8 cellular contexts compared by ENCODE assay signal in genomic region chr3:123201223-123201556, GRCh38. TPM values are rescaled to one million over a fixed set of nuclear protein-coding genes. Genes with fewer than 3 reads are reported as not detected.
DNase-seq lines count a peak whose midpoint lies in the region; ATAC-seq, FAIRE-seq and TF ChIP-seq lines count a peak whose summit lies in the region.

No MANE protein-coding gene starts in this region.

- H3K36me3 ChIP-seq in DOHH2 (ENCODE audit: control insufficient read depth, low read length) = peaks cover 6% of the 10 kb centered on the region; the same call in 1 of the 2 replicates
- H3K36me3 ChIP-seq in Panc1 (ENCODE audit: control insufficient read depth, insufficient read depth, low read length) = no peaks in the 10 kb centered on the region
- no peaks in the 10 kb centered on the region for H3K36me3 ChIP-seq in pancreas

- POLR2A ChIA-PET in Panc1 (lab: Charles Lee) = no interaction called here

- DNase-seq in Panc1 (ENCODE audit: low read depth, low spot score) = no peak
- no peak for DNase-seq in epithelial cell of proximal tubule (ENCODE audit: low read depth)
- DNase-seq in pancreas = no peak
- no peak for DNase-seq in NCI-H2081 (lab: John Stamatoyannopoulos, UW)
- no peak for DNase-seq in COR-L47 (lab: John Stamatoyannopoulos, UW)

- 1% methylated on average over 6 of the region's 6 CpGs for WGBS in pancreas, 2 donors

- CTCF ChIA-PET in Panc1 (lab: Charles Lee) = no interaction called here

- H3K9me3 ChIP-seq in DOHH2 (ENCODE audit: control insufficient read depth, insufficient read depth, low read length) = no peaks in the 10 kb centered on the region
- H3K9me3 ChIP-seq in Panc1 (ENCODE audit: control insufficient read depth, insufficient read depth, low read depth, low read length) = no peaks in the 10 kb centered on the region
- no peaks in the 10 kb centered on the region for H3K9me3 ChIP-seq in pancreas

- peaks cover 46% of the 10 kb centered on the region for H3K79me2 ChIP-seq in DOHH2 (ENCODE audit: control insufficient read depth, low read length)

- H3K4me3 ChIP-seq in DOHH2 (ENCODE audit: low read length) = peak overlapping the region; percentile 96
- H3K4me3 ChIP-seq in Panc1 (ENCODE audit: low read depth in 2 of 2, low read length in 2 of 2) = peak overlapping the region; percentile 85 to 97
- H3K4me3 ChIP-seq in epithelial cell of proximal tubule (ENCODE audit: low read depth, low read length) = peak overlapping the region; percentile 97
- H3K4me3 ChIP-seq in pancreas = peak overlapping the region; percentile 91 to 96 (median 92)

- no peaks in the 10 kb centered on the region for H4K20me1 ChIP-seq in DOHH2 (ENCODE audit: control insufficient read depth, insufficient read depth, low read depth, low read length)

- TF ChIP-seq CTCF in DOHH2 (IDR thresholded peaks at IDR 0.05; ENCODE audit: low read depth, low read length, poor library complexity, severe bottlenecking) = no peak
- no peak for TF ChIP-seq CTCF in Panc1 (IDR thresholded peaks at IDR 0.05)
- no peak for TF ChIP-seq CTCF in epithelial cell of proximal tubule (conservative IDR thresholded peaks at IDR 0.05; ENCODE audit: low read depth, low read length)
- no peak for TF ChIP-seq CTCF in pancreas (IDR thresholded peaks at IDR 0.05)

- H3K27me3 ChIP-seq in DOHH2 (ENCODE audit: control insufficient read depth, low read length) (no peaks in the 10 kb centered on the region), Panc1 (ENCODE audit: control insufficient read depth, insufficient read depth, low read length) (no peaks in the 10 kb centered on the region), pancreas (no peaks in the 10 kb centered on the region)

- no peak for ATAC-seq in Panc1
- ATAC-seq in pancreas = no peak
- ATAC-seq in GM19455 (IDR thresholded peaks at IDR 0.05; ENCODE audit: unreplicated experiment) = no peak
- no peak for ATAC-seq in HG03280 (IDR thresholded peaks at IDR 0.05; ENCODE audit: unreplicated experiment)

- no peak for FAIRE-seq in pancreas (lab: Jason Lieb, UNC)

- peak overlapping the region; percentile 99 for H3K4me2 ChIP-seq in DOHH2 (ENCODE audit: low read length)

- no TSS peak for BruUV-seq in Panc1 (replicated peaks; lab: Mats Ljungman, UMichigan)

- H3K27ac ChIP-seq in DOHH2 (ENCODE audit: low read depth, low read length) (peak overlapping the region; percentile 69), Panc1 (ENCODE audit: low read length) (peak overlapping the region; percentile 89), pancreas (peak overlapping the region in 3 of 4 donors; percentile 41 to 84 (median 80))

- H3K4me1 ChIP-seq in DOHH2 (ENCODE audit: control insufficient read depth, low read length) = peaks cover 23% of the 10 kb centered on the region
- H3K4me1 ChIP-seq in Panc1 (ENCODE audit: control insufficient read depth, insufficient read depth, low read length) = peaks cover 15% of the 10 kb centered on the region; the same call in 1 of the 2 replicates
- peaks cover 0 to 7% (median 0%) of the 10 kb centered on the region in 3 donors for H3K4me1 ChIP-seq in pancreas

- in situ Hi-C loops in Panc1 (cut with HindIII; ENCODE audit: low pct_unique_long_range_greater_than_20kb, low sequenced_read_pairs) = no loop called here

- H3F3A ChIP-seq in DOHH2 (ENCODE audit: control insufficient read depth, insufficient read depth) = no peaks in the 10 kb centered on the region

- intact Hi-C loops in Panc1 (cut with micrococcal nuclease; ENCODE audit: unreplicated experiment) (no loop called here), pancreas (cut with DNase I) (no loop called here)

- no peaks in the 10 kb centered on the region for H3K9me2 ChIP-seq in DOHH2 (replicated peaks; ENCODE audit: control insufficient read depth, low read length)

RNA-seq across cellular contexts. Expression of gene SEC22A, which starts 0.6 kb away (rescaled TPM):
- total RNA-seq in Panc1 (2021; ENCODE audit: unreplicated experiment) = 22.7 TPM
- polyA plus RNA-seq in Panc1 (2012; ENCODE audit: insufficient read length) = 17.8 TPM
- total RNA-seq in epithelial cell of proximal tubule = 29.7 and 35.1 TPM in 2 replicates
- 10 to 100 TPM in 1 of 6 donors, 1 to 10 TPM in 5; 5.2 to 11.3 (median 7.2) TPM for total RNA-seq in pancreas
- 10 to 100 TPM in 1 of 2 donors, 1 to 10 TPM in 1; 3.3 to 12.5 TPM for polyA plus RNA-seq in pancreas
